In the genomic region with DNA sequence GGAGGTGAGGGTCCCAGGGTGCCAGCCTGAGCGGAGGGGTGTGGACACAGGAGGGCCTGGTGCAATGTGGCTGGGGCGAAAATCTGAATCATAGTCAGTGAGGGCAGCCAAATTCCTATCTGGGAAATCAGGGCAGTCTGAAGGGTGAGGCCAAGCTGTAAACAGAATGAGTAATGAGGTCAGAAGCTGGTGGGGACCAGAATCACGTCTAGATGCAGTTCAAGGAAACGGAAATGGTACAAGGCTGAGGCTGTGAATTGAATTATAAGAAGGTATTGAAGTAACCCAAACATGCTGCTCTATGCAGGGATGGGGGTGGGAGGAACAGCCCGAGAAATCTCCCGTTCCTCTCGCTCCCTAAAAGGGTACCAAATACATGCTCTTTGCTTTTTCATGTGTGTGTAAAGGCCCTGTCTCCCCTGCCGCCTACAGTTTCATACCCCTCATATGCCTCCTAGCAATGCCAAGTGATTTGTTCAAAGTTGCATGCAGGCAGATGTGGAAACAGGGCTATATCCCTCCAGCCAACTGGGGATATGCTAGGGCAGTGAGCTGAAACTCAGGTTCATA, we compare ENCODE assay signal across 8 cellular contexts. TPM values are rescaled to one million over a fixed set of nuclear protein-coding genes. Genes with fewer than 3 reads are reported as not detected.
DNase-seq lines count a peak whose midpoint lies in the region; ATAC-seq and TF ChIP-seq lines count a peak whose summit lies in the region.

No MANE protein-coding gene starts in this region.

- peak overlapping the region in 2 of 4 donors; percentile 47 to 55 for H3K4me3 Mint-ChIP-seq in CD4-positive, CD25-positive, alpha-beta regulatory T cell

- peak in 1 of 3 donors; percentile 53 for DNase-seq in CD4-positive, CD25-positive, alpha-beta regulatory T cell
- peak; percentile 79 to 97 for DNase-seq in PC-9
- DNase-seq in dermis blood vessel endothelial cell = peak; percentile 91
- no peak for DNase-seq in DMS153 (lab: John Stamatoyannopoulos, UW)

- no peaks in the 10 kb centered on the region for H4K20me1 ChIP-seq in PC-9 (ENCODE audit: insufficient read depth)

- H3F3A ChIP-seq in PC-9 (ENCODE audit: insufficient read depth, low read depth) = peaks cover 84% of the 10 kb centered on the region

- H3K4me1 Mint-ChIP-seq in CD4-positive, CD25-positive, alpha-beta regulatory T cell = peaks cover 4 to 32% (median 17%) of the 10 kb centered on the region in 4 donors

- peak overlapping the region; percentile 7 to 60 for H3K9ac ChIP-seq in mucosa of rectum (ENCODE audit: low read depth in 1 of 2, low read length in 2 of 2)

- H3K27me3 ChIP-seq in CD4-positive, CD25-positive, alpha-beta regulatory T cell (ENCODE audit: control insufficient read depth, insufficient read depth, low read length) = no peaks in the 10 kb centered on the region
- no peaks in the 10 kb centered on the region for H3K27me3 ChIP-seq in PC-9 (ENCODE audit: insufficient read depth, low read depth)
- H3K27me3 ChIP-seq in mucosa of rectum (ENCODE audit: control insufficient read depth in 2 of 2, insufficient read depth in 2 of 2, low read length in 2 of 2) = no peaks in the 10 kb centered on the region

- intact Hi-C loops in PC-9 (cut with micrococcal nuclease; ENCODE audit: unreplicated experiment) = loop anchor here (1.0 to 10.0 kb wide), 3 partner anchors 32 to 110 kb away; no protein-coding TSS in a partner anchor

- no peaks in the 10 kb centered on the region for H3K36me3 ChIP-seq in CD4-positive, CD25-positive, alpha-beta regulatory T cell (ENCODE audit: control insufficient read depth, insufficient read depth, low read length)
- no peaks in the 10 kb centered on the region for H3K36me3 ChIP-seq in PC-9 (ENCODE audit: low read depth)
- no peaks in the 10 kb centered on the region for H3K36me3 ChIP-seq in mucosa of rectum (ENCODE audit: control insufficient read depth in 2 of 2, insufficient read depth in 2 of 2, low read length in 2 of 2)

- peaks cover 4% of the 10 kb centered on the region for H3K27me3 Mint-ChIP-seq in CD4-positive, CD25-positive, alpha-beta regulatory T cell

- H3K27ac ChIP-seq in CD4-positive, CD25-positive, alpha-beta regulatory T cell (ENCODE audit: insufficient read depth, low read length, poor library complexity, severe bottlenecking) = no peak overlapping the region
- H3K27ac ChIP-seq in PC-9 (peak overlapping the region; percentile 98), mucosa of rectum (ENCODE audit: low read depth in 2 of 2, low read length in 2 of 2) (peak overlapping the region; percentile 75 to 86)

- no peak for TF ChIP-seq CTCF in PC-9 (conservative IDR thresholded peaks at IDR 0.05)

- BruUV-seq in PC-9 (replicated peaks; lab: Mats Ljungman, UMichigan) = no TSS peak

- no peaks in the 10 kb centered on the region for H3K36me3 Mint-ChIP-seq in CD4-positive, CD25-positive, alpha-beta regulatory T cell

- peak overlapping the region; percentile 90 to 95 (median 91) for H3K27ac Mint-ChIP-seq in CD4-positive, CD25-positive, alpha-beta regulatory T cell

- peaks cover 6% of the 10 kb centered on the region for H3K79me2 ChIP-seq in PC-9 (ENCODE audit: low read depth)

- POLR2A ChIA-PET in PC-9 (lab: Charles Lee; ENCODE audit: unreplicated experiment) = interaction anchor here (0.6 to 1.6 kb wide), 5 partner anchors 32 to 78 kb away, joined by 3 to 34 read pairs (median 5); no protein-coding TSS in a partner anchor

- H3K4me3 ChIP-seq in CD4-positive, CD25-positive, alpha-beta regulatory T cell (ENCODE audit: low read depth, low read length) = peak overlapping the region; percentile 16
- H3K4me3 ChIP-seq in PC-9 (peak overlapping the region; percentile 43; the same call in 1 of the 2 replicates), mucosa of rectum (ENCODE audit: low read length in 2 of 2) (peak overlapping the region; percentile 11 to 14)

- no peaks in the 10 kb centered on the region for H3K9me2 ChIP-seq in PC-9 (ENCODE audit: insufficient read depth)

- CTCF ChIA-PET in PC-9 (lab: Charles Lee) = interaction anchor here (0.7 to 1.3 kb wide), 3 partner anchors 30 to 78 kb away, joined by 3 read pairs; no protein-coding TSS in a partner anchor

- no peaks in the 10 kb centered on the region for H3K9me3 Mint-ChIP-seq in CD4-positive, CD25-positive, alpha-beta regulatory T cell

- peak in 1 of 2 donors; percentile 64 for ATAC-seq in CD4-positive, CD25-positive, alpha-beta regulatory T cell (ENCODE audit: low read depth in 2 of 2)
- ATAC-seq in HG03432 (IDR thresholded peaks at IDR 0.05; ENCODE audit: unreplicated experiment) (no peak), GM21619 (IDR thresholded peaks at IDR 0.05; ENCODE audit: unreplicated experiment) (no peak), GM19395 (IDR thresholded peaks at IDR 0.05; ENCODE audit: unreplicated experiment) (no peak)

- peak overlapping the region; percentile 84 for H3K4me2 ChIP-seq in PC-9

- H3K4me1 ChIP-seq in CD4-positive, CD25-positive, alpha-beta regulatory T cell (ENCODE audit: control insufficient read depth, insufficient read depth, low read length, poor library complexity, severe bottlenecking) = peaks cover 19% of the 10 kb centered on the region
- H3K4me1 ChIP-seq in PC-9 (replicated peaks; ENCODE audit: insufficient read depth) = peaks cover 89% of the 10 kb centered on the region
- peaks cover 25 to 50% of the 10 kb centered on the region in 2 donors for H3K4me1 ChIP-seq in mucosa of rectum (ENCODE audit: control insufficient read depth in 2 of 2, insufficient read depth in 2 of 2, low read length in 2 of 2)

- no peak overlapping the region for H2AFZ ChIP-seq in PC-9

- no peaks in the 10 kb centered on the region for H3K9me3 ChIP-seq in CD4-positive, CD25-positive, alpha-beta regulatory T cell (ENCODE audit: control insufficient read depth in 2 of 2, low read length in 2 of 2)
- H3K9me3 ChIP-seq in PC-9 (ENCODE audit: insufficient read depth, low read depth) = no peaks in the 10 kb centered on the region
- H3K9me3 ChIP-seq in mucosa of rectum (ENCODE audit: control insufficient read depth in 2 of 2, low read length in 2 of 2) = no peaks in the 10 kb centered on the region

RNA-seq across cellular contexts. Expression of a gene that starts 35.2 kb away (rescaled TPM):
- total RNA-seq in CD4-positive, CD25-positive, alpha-beta regulatory T cell = 161 TPM
- 100 to 1,000 TPM; 105 to 149 (median 127) TPM for polyA plus RNA-seq in CD4-positive, CD25-positive, alpha-beta regulatory T cell
- total RNA-seq in PC-9 (2021) (51.0 and 60.3 TPM in 2 replicates), dermis blood vessel endothelial cell (1.3 and 2.6 TPM in 2 replicates)

Comparison
In these comparisons a context has a peak if more than half of its experiments do, and no peak if none do; other contexts are left out.
1. RNA of a gene that starts 35.2 kb away (total RNA-seq): 161 TPM in CD4-positive, CD25-positive, alpha-beta regulatory T cell (single experiment) and 51.0 to 60.3 TPM in PC-9; 1.3 to 2.6 TPM in dermis blood vessel endothelial cell; every median in the first group is over 10 times any median in the second.
2. Peak in every context shown above with its lines, with median percentiles within 50 percentile points of each other: H3K4me3 ChIP-seq.